9 cellular contexts compared by ENCODE assay signal in genomic region chr3:133928136-133928893, GRCh38. TPM values are rescaled to one million over a fixed set of nuclear protein-coding genes. Genes with fewer than 3 reads are reported as not detected.
DNase-seq lines count a peak whose midpoint lies in the region; ATAC-seq and TF ChIP-seq lines count a peak whose summit lies in the region.
"Had no signal": no experiment of that assay in that cellular context is flagged by ENCODE, and none has a peak within 500 bp of the region (broad histone marks: within the 10 kb centered on the region; RNA-seq: fewer than 3 reads in every experiment).

No MANE protein-coding gene starts in this region.

- no peaks in the 10 kb centered on the region for H3K79me2 ChIP-seq in SK-N-SH (ENCODE audit: insufficient read depth)

- H3K36me3 ChIP-seq in SK-N-SH (replicated peaks in 1 of 2; ENCODE audit: control insufficient read depth in 1 of 2, insufficient read depth in 2 of 2, low read length in 1 of 2) (no peaks in the 10 kb centered on the region), Panc1 (ENCODE audit: control insufficient read depth, insufficient read depth, low read length) (no peaks in the 10 kb centered on the region), rectal smooth muscle tissue (ENCODE audit: control insufficient read depth, insufficient read depth, low read length) (no peaks in the 10 kb centered on the region), transverse colon (no peaks in the 10 kb centered on the region)

- H3K4me2 ChIP-seq in SK-N-SH = peak overlapping the region; percentile 66

- POLR2A ChIA-PET in SK-N-SH (lab: Yijun Ruan, JAX) (no interaction called here), Panc1 (lab: Charles Lee) (no interaction called here)

- H3K4me3 ChIP-seq in SK-N-SH (ENCODE audit: low read depth in 2 of 2, low read length in 1 of 2) (peak overlapping the region in 1 of 2 experiments; percentile 53; a peak in 1 of 4 replicates), Panc1 (ENCODE audit: low read depth in 2 of 2, low read length in 2 of 2) (peak overlapping the region; percentile 32 to 48; a peak in 3 of 4 replicates), fibroblast of mammary gland (ENCODE audit: control insufficient read depth, low read depth, low read length) (peak overlapping the region; percentile 39), rectal smooth muscle tissue (ENCODE audit: low read length) (peak overlapping the region; percentile 66), transverse colon (peak overlapping the region in 2 of 4 donors; percentile 36 to 46)

- in situ Hi-C loops in Panc1 (cut with HindIII; ENCODE audit: low pct_unique_long_range_greater_than_20kb, low sequenced_read_pairs) (no loop called here), transverse colon (cut with MboI; ENCODE audit: low pct_ligation_motif_present in 1 of 4, low pct_unique_long_range_greater_than_20kb in 1 of 4, low sequenced_read_pairs in 3 of 4) (loop anchor here in 3 of 4 donors (10.0 to 25.0 kb wide), 3 partner anchors 104 to 1191 kb away; partner anchors contain the start of gene TOPBP1 (in 1 of the 3))

- no peak for TF ChIP-seq RAD21 in SK-N-SH (IDR thresholded peaks at IDR 0.05; ENCODE audit: low read length)

- intact Hi-C loops in Panc1 (cut with micrococcal nuclease; ENCODE audit: unreplicated experiment) (loop anchor here (10.0 kb wide), 2 partner anchors 264 to 1194 kb away; partner anchors contain the start of gene TOPBP1), transverse colon (cut with DNase I; ENCODE audit: low total_unique reads) (loop anchor here (5.0 kb wide), 1 partner anchor 106 kb away; no protein-coding TSS in a partner anchor)

- DNase-seq in SK-N-SH (no peak), Panc1 (ENCODE audit: low read depth, low spot score) (no peak), fibroblast of mammary gland (ENCODE audit: low read depth) (no peak), NCI-H2029 (lab: John Stamatoyannopoulos, UW) (no peak), KG1 (lab: John Stamatoyannopoulos, UW) (no peak), transverse colon (no peak)

- TF ChIP-seq EP300 in SK-N-SH (IDR thresholded peaks at IDR 0.05; ENCODE audit: borderline replicate concordance in 1 of 2, low read depth in 1 of 2, low read length in 1 of 2) (no peak), transverse colon (IDR thresholded peaks at IDR 0.05; ENCODE audit: low read depth) (no peak)

- TF ChIP-seq POLR2A in transverse colon (IDR thresholded peaks at IDR 0.05) = no peak

- no peak overlapping the region for H3K9ac ChIP-seq in SK-N-SH
- H3K9ac ChIP-seq in rectal smooth muscle tissue (ENCODE audit: low read length) = no peak overlapping the region

- no peak for ATAC-seq in SK-N-SH treated with all-trans-retinoic acid at 6 μM for 48 hours
- no peak; the same call in 1 of the 2 replicates for ATAC-seq in Panc1

- H3K9me2 ChIP-seq in SK-N-SH = no peaks in the 10 kb centered on the region

- H3K9me3 ChIP-seq in SK-N-SH = no peaks in the 10 kb centered on the region
- no peaks in the 10 kb centered on the region for H3K9me3 ChIP-seq in Panc1 (ENCODE audit: control insufficient read depth, insufficient read depth, low read depth, low read length)
- no peaks in the 10 kb centered on the region for H3K9me3 ChIP-seq in transverse colon

- CTCF ChIA-PET in SK-N-SH (lab: Yijun Ruan, JAX) = interaction anchor here (0.5 to 10.0 kb wide), 32 partner anchors 9 to 1204 kb away, joined by 3 to 152 read pairs (median 4); partner anchors contain the start of genes ANAPC13, CEP63, RAB6B and TOPBP1
- CTCF ChIA-PET in Panc1 (lab: Charles Lee) = interaction anchor here (0.6 kb wide), 1 partner anchor 39 kb away, joined by 5 read pairs; no protein-coding TSS in a partner anchor

- H3K27ac ChIP-seq in SK-N-SH (ENCODE audit: low read depth in 2 of 2, low read length in 1 of 2) = no peak overlapping the region
- H3K27ac ChIP-seq in Panc1 (ENCODE audit: low read length) = no peak overlapping the region
- no peak overlapping the region for H3K27ac ChIP-seq in rectal smooth muscle tissue (ENCODE audit: low read depth, low read length)
- no peak overlapping the region for H3K27ac ChIP-seq in transverse colon
- H3K27ac ChIP-seq: 22Rv1 had no signal

- no peaks in the 10 kb centered on the region for H4K20me1 ChIP-seq in SK-N-SH (ENCODE audit: insufficient read depth)

- no peaks in the 10 kb centered on the region for H3F3A ChIP-seq in SK-N-SH (replicated peaks; ENCODE audit: insufficient read depth)

- no TSS peak for BruUV-seq in Panc1 (replicated peaks; lab: Mats Ljungman, UMichigan)

- TF ChIP-seq CTCF in SK-N-SH (IDR thresholded peaks at IDR 0.05) (no peak), Panc1 (IDR thresholded peaks at IDR 0.05) (no peak), fibroblast of mammary gland (conservative IDR thresholded peaks at IDR 0.05; ENCODE audit: control insufficient read depth, insufficient read depth, low read depth, low read length) (no peak), transverse colon (IDR thresholded peaks at IDR 0.05) (no peak)

- WGBS in SK-N-SH (ENCODE audit: low lambda C conversion rate) = 85% methylated on average over 14 of the region's 20 CpGs
- WGBS in transverse colon (ENCODE audit: low coverage in 1 of 2), 2 donors = 58 to 74% methylated on average over 3 to 20 of the region's 20 CpGs

- peak overlapping the region; percentile 86; the same call in 1 of the 2 replicates for H2AFZ ChIP-seq in SK-N-SH (ENCODE audit: low read depth)

- H3K4me1 ChIP-seq in SK-N-SH (ENCODE audit: control insufficient read depth in 1 of 2, insufficient read depth in 2 of 2, low read depth in 1 of 2, low read length in 1 of 2) = peaks cover 0 to 10% of the 10 kb centered on the region in 2 experiments; a peak in 2 of 4 replicates
- H3K4me1 ChIP-seq in Panc1 (ENCODE audit: control insufficient read depth, insufficient read depth, low read length) = no peaks in the 10 kb centered on the region
- peaks cover 3% of the 10 kb centered on the region for H3K4me1 ChIP-seq in rectal smooth muscle tissue (ENCODE audit: control insufficient read depth, insufficient read depth, low read length)
- H3K4me1 ChIP-seq in transverse colon = peaks cover 4 to 7% (median 6%) of the 10 kb centered on the region in 4 donors

- H3K27me3 ChIP-seq in SK-N-SH (ENCODE audit: insufficient read depth) = no peaks in the 10 kb centered on the region
- H3K27me3 ChIP-seq in Panc1 (ENCODE audit: control insufficient read depth, insufficient read depth, low read length) = no peaks in the 10 kb centered on the region
- H3K27me3 ChIP-seq in rectal smooth muscle tissue (ENCODE audit: control insufficient read depth, insufficient read depth, low read length) = no peaks in the 10 kb centered on the region
- H3K27me3 ChIP-seq in transverse colon = no peaks in the 10 kb centered on the region

TF ChIP-seq in SK-N-SH, 30 proteins besides CTCF, POLR2A, EP300 and RAD21 (continues in another document):
- TF ChIP-seq FOXM1 (IDR thresholded peaks at IDR 0.05; ENCODE audit: low read depth) (no peak), NFIC (IDR thresholded peaks at IDR 0.05; ENCODE audit: borderline replicate concordance) (no peak), ELF1 (IDR thresholded peaks at IDR 0.05) (no peak), MXI1 (IDR thresholded peaks at IDR 0.05; ENCODE audit: low read depth, low read length) (no peak), TAF1 (IDR thresholded peaks at IDR 0.05; ENCODE audit: borderline replicate concordance, low read depth, low read length) (no peak)

TF ChIP-seq in SK-N-SH treated with all-trans-retinoic acid at 6 μM for 48 hours, 23 proteins besides CTCF, POLR2A, EP300 and RAD21:
- no peak for TF ChIP-seq CSDC2 (CRISPR knock-in tag; IDR thresholded peaks at IDR 0.05)
- TF ChIP-seq ARNTL (CRISPR knock-in tag; IDR thresholded peaks at IDR 0.05; ENCODE audit: borderline replicate concordance, low read depth) = no peak
- TF ChIP-seq TCF4 (CRISPR knock-in tag; IDR thresholded peaks at IDR 0.05; ENCODE audit: borderline replicate concordance) = no peak
- TF ChIP-seq ISL1 (CRISPR knock-in tag; IDR thresholded peaks at IDR 0.05) = no peak
- no peak for TF ChIP-seq ESRRG (CRISPR knock-in tag; IDR thresholded peaks at IDR 0.05)

RNA-seq across cellular contexts. Expression of gene RAB6B, which starts 32.6 kb away (rescaled TPM):
- 8.5 and 9.3 TPM in 2 replicates for polyA plus RNA-seq in SK-N-SH (2012; rRNA removed)
- polyA plus RNA-seq in SK-N-SH (2012; cell fraction: cytosol; rRNA removed) = 8.0 and 9.7 TPM in 2 replicates
- 7.2 and 7.3 TPM in 2 replicates for polyA plus RNA-seq in SK-N-SH (2012; cell fraction: nucleus; rRNA removed)
- total RNA-seq in Panc1 (2021; ENCODE audit: unreplicated experiment) (49.2 TPM), transverse colon (1 to 10 TPM; 1.2 to 4.8 (median 2.2) TPM)
- polyA plus RNA-seq in Panc1 (2012; ENCODE audit: insufficient read length) = 113 TPM
